Comparison of ENCODE assay signal across 18 cellular contexts in genomic region chr2:236998250-236998649, GRCh38.
A peak's percentile ranks its signal among the peaks of the same experiment; 100 is the strongest.
DNase-seq lines count a peak whose midpoint lies in the region; ATAC-seq and TF ChIP-seq lines count a peak whose summit lies in the region.
"Had no signal": no experiment of that assay in that cellular context is flagged by ENCODE, and none has a peak within 500 bp of the region (broad histone marks: within the 10 kb centered on the region; RNA-seq: fewer than 3 reads in every experiment).

No MANE protein-coding gene starts in this region.

- no peaks in the 10 kb centered on the region for H3K36me3 ChIP-seq in neuronal stem cell (replicated peaks in 1 of 2; ENCODE audit: control insufficient read depth in 2 of 2, insufficient read depth in 2 of 2, low read length in 2 of 2)
- H3K36me3 ChIP-seq in SK-N-SH (replicated peaks in 1 of 2; ENCODE audit: control insufficient read depth in 1 of 2, insufficient read depth in 2 of 2, low read length in 1 of 2), result no peaks in the 10 kb centered on the region
- H3K36me3 ChIP-seq: right atrium auricular region had no signal

- no peak overlapping the region for H3K23ac ChIP-seq in neuronal stem cell (ENCODE audit: low read depth, low read length, poor library complexity)

- no peak for TF ChIP-seq CTCF in choroid plexus epithelial cell (conservative IDR thresholded peaks at IDR 0.05; ENCODE audit: low read depth, low read length)
- no peak for TF ChIP-seq CTCF in SK-N-SH (IDR thresholded peaks at IDR 0.05)

- H3K9me3 ChIP-seq in neuronal stem cell (replicated peaks in 1 of 2; ENCODE audit: control insufficient read depth in 2 of 2, insufficient read depth in 1 of 2, low read depth in 1 of 2, low read length in 2 of 2) (peaks cover 12 to 22% of the 10 kb centered on the region in 2 donors), SK-N-SH (no peaks in the 10 kb centered on the region)
- H3K9me3 ChIP-seq: right atrium auricular region had no signal

- H2BK12ac ChIP-seq in neuronal stem cell (ENCODE audit: low read length), result no peak overlapping the region

- POLR2A ChIA-PET in SK-N-SH (lab: Yijun Ruan, JAX), result no interaction called here

- no peaks in the 10 kb centered on the region for H3F3A ChIP-seq in SK-N-SH (replicated peaks; ENCODE audit: insufficient read depth)

- H2AFZ ChIP-seq in neuronal stem cell (ENCODE audit: low read length) (peak overlapping the region; percentile 1), SK-N-SH (ENCODE audit: low read depth) (no peak overlapping the region)

- peak; percentile 44 for DNase-seq in DMS79 (lab: John Stamatoyannopoulos, UW)
- DNase-seq in NCI-H2029 treated with DMSO at 0.1 percent for 48 hours (lab: John Stamatoyannopoulos, UW), result peak; percentile 78
- peak; percentile 28 for DNase-seq in choroid plexus epithelial cell (ENCODE audit: low read depth)
- DNase-seq in neuronal stem cell (ENCODE audit: low spot score), result no peak
- no peak for DNase-seq in SK-N-SH
- no peak for DNase-seq in NCI-H2171 (lab: John Stamatoyannopoulos, UW)
- DNase-seq: activated naive CD4-positive, alpha-beta T cell treated with Interleukin-2 at 50 U/mL for 16 hours; C1 segment of cervical spinal cord; central memory CD4-positive, alpha-beta T cell; GDM1; GOT3; hippocampal formation; Karpas-422; naive thymus-derived CD8-positive, alpha-beta T cell; NCI-H2081 treated with DMSO at 0.1 percent for 48 hours had no signal

- H4K8ac ChIP-seq in neuronal stem cell (ENCODE audit: low read depth, low read length), result no peak overlapping the region

- no peak for TF ChIP-seq EP300 in SK-N-SH (IDR thresholded peaks at IDR 0.05; ENCODE audit: borderline replicate concordance in 1 of 2, low read depth in 1 of 2, low read length in 1 of 2)

- no peak overlapping the region for H2BK120ac ChIP-seq in neuronal stem cell (ENCODE audit: low read depth, low read length)

- H2AK5ac ChIP-seq in neuronal stem cell (ENCODE audit: low read depth, low read length), result no peak overlapping the region

- H3K4me1 ChIP-seq in neuronal stem cell (ENCODE audit: control insufficient read depth in 2 of 2, insufficient read depth in 1 of 2, low read depth in 1 of 2, low read length in 2 of 2) (peaks cover 11 to 15% of the 10 kb centered on the region in 2 donors), SK-N-SH (ENCODE audit: control insufficient read depth in 1 of 2, insufficient read depth in 2 of 2, low read depth in 1 of 2, low read length in 1 of 2) (no peaks in the 10 kb centered on the region)
- H3K4me1 ChIP-seq: right atrium auricular region had no signal

- no peak for ATAC-seq in HG03108 (IDR thresholded peaks at IDR 0.05; ENCODE audit: unreplicated experiment)
- ATAC-seq: naive thymus-derived CD8-positive, alpha-beta T cell had no signal

- no peak overlapping the region for H3K4ac ChIP-seq in neuronal stem cell (ENCODE audit: low read length)

- no peaks in the 10 kb centered on the region for H3K9me2 ChIP-seq in SK-N-SH

- TF ChIP-seq RAD21 in SK-N-SH (IDR thresholded peaks at IDR 0.05; ENCODE audit: low read length), result no peak

- H3K9ac ChIP-seq in neuronal stem cell (ENCODE audit: low read depth, low read length, poor library complexity), result no peak overlapping the region
- no peak overlapping the region for H3K9ac ChIP-seq in SK-N-SH

- no peak overlapping the region for H3K4me2 ChIP-seq in neuronal stem cell (ENCODE audit: insufficient read depth, low read length, poor library complexity, severe bottlenecking)
- no peak overlapping the region for H3K4me2 ChIP-seq in SK-N-SH

- no peaks in the 10 kb centered on the region for H3K79me1 ChIP-seq in neuronal stem cell (ENCODE audit: low read depth, low read length)

- no peak overlapping the region for H3K18ac ChIP-seq in neuronal stem cell (ENCODE audit: low read length)

- H4K20me1 ChIP-seq in SK-N-SH (ENCODE audit: insufficient read depth), result no peaks in the 10 kb centered on the region

- H4K91ac ChIP-seq in neuronal stem cell (ENCODE audit: low read depth, low read length, poor library complexity), result no peak overlapping the region

- H3K4me3 ChIP-seq in choroid plexus epithelial cell (ENCODE audit: low read depth, low read length) (no peak overlapping the region), neuronal stem cell (ENCODE audit: low read length in 2 of 2) (no peak overlapping the region), SK-N-SH (ENCODE audit: low read depth in 2 of 2, low read length in 1 of 2) (no peak overlapping the region)
- H3K4me3 ChIP-seq: right atrium auricular region had no signal

- H2BK5ac ChIP-seq in neuronal stem cell (ENCODE audit: low read length), result no peak overlapping the region

- no CpG with 5 or more reads among the region's 1 CpG for WGBS in neuronal stem cell (ENCODE audit: extremely low coverage in 2 of 2, insufficient read length in 2 of 2, insufficient replicate concordance in 1 of 2), 2 donors
- WGBS in SK-N-SH (ENCODE audit: low lambda C conversion rate), result 0% methylated on average over 1 of the region's 1 CpG

- no peak overlapping the region for H2BK15ac ChIP-seq in neuronal stem cell (ENCODE audit: low read length)

- H3K27me3 ChIP-seq in neuronal stem cell (ENCODE audit: control insufficient read depth in 3 of 3, insufficient read depth in 3 of 3, low read depth in 1 of 3, low read length in 3 of 3) (no peaks in the 10 kb centered on the region), SK-N-SH (ENCODE audit: insufficient read depth) (peaks cover 7% of the 10 kb centered on the region; the same call in 1 of the 2 replicates)
- H3K27me3 ChIP-seq: right atrium auricular region had no signal

- CTCF ChIA-PET in SK-N-SH (lab: Yijun Ruan, JAX), result interaction anchor here (0.6 to 1.3 kb wide), 2 partner anchors 29 to 190 kb away, joined by 3 read pairs; no protein-coding TSS in a partner anchor

- no peaks in the 10 kb centered on the region for H3K79me2 ChIP-seq in SK-N-SH (ENCODE audit: insufficient read depth)

- H3K27ac ChIP-seq in neuronal stem cell (replicated peaks; ENCODE audit: low read length), result no peak overlapping the region
- no peak overlapping the region for H3K27ac ChIP-seq in SK-N-SH (ENCODE audit: low read depth in 2 of 2, low read length in 1 of 2)
- H3K27ac ChIP-seq: HL-60, right atrium auricular region had no signal

- no peak overlapping the region for H3K14ac ChIP-seq in neuronal stem cell (ENCODE audit: low read length)

TF ChIP-seq in SK-N-SH, 30 proteins besides CTCF, POLR2A, EP300 and RAD21:
- TF ChIP-seq TAF1 (IDR thresholded peaks at IDR 0.05; ENCODE audit: borderline replicate concordance, low read depth, low read length) (no peak), SIN3A (IDR thresholded peaks at IDR 0.05; ENCODE audit: borderline replicate concordance, low read depth, low read length) (no peak)
- TF ChIP-seq, protein P1, sequence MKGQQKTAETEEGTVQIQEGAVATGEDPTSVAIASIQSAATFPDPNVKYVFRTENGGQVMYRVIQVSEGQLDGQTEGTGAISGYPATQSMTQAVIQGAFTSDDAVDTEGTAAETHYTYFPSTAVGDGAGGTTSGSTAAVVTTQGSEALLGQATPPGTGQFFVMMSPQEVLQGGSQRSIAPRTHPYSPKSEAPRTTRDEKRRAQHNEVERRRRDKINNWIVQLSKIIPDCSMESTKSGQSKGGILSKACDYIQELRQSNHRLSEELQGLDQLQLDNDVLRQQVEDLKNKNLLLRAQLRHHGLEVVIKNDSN (IDR thresholded peaks at IDR 0.05; ENCODE audit: borderline replicate concordance, low read depth), result no peak

Comparison
In these comparisons a context has a peak if more than half of its experiments do, and no peak if none do; other contexts are left out.
1. DNase-seq: peak in DMS79 (single experiment), NCI-H2029 treated with DMSO at 0.1 percent for 48 hours (single experiment) and choroid plexus epithelial cell (single experiment); none in neuronal stem cell (single experiment), SK-N-SH (single experiment) and NCI-H2171 (single experiment).